1 cellular context compared by ENCODE assay signal in genomic region chr12:2336409-2336829, GRCh38.
TF ChIP-seq lines count a peak whose summit lies in the region.

No MANE protein-coding gene starts in this region.

TF ChIP-seq in GM12878, 131 proteins besides CTCF, POLR2A, EP300 and RAD21 (continued from another document):
- TF ChIP-seq SKIL (IDR thresholded peaks at IDR 0.05; ENCODE audit: low read depth, poor library complexity, severe bottlenecking) (peak; percentile 90), MTA3 (IDR thresholded peaks at IDR 0.05; ENCODE audit: borderline replicate concordance, low read length) (peak; percentile 75; the same call in 1 of the 2 replicates), USF1 (IDR thresholded peaks at IDR 0.05; ENCODE audit: borderline replicate concordance, extremely low read length, insufficient read depth, low read depth, low read length) (no peak), ATF7 (IDR thresholded peaks at IDR 0.05; ENCODE audit: low read depth) (0 out of 2 replicates have a peak, but pooled peaks have one; percentile 26), MEF2A (IDR thresholded peaks at IDR 0.05; ENCODE audit: insufficient read depth, low read depth, low read length) (peak; percentile 97), WRNIP1 (IDR thresholded peaks at IDR 0.05; ENCODE audit: borderline replicate concordance, low read depth, low read length) (no peak), ZNF274 (IDR thresholded peaks at IDR 0.05; ENCODE audit: insufficient read depth, insufficient read length) (no peak), ASH2L (IDR thresholded peaks at IDR 0.05; ENCODE audit: borderline replicate concordance, low read depth) (no peak), CBX3 (IDR thresholded peaks at IDR 0.05; ENCODE audit: borderline replicate concordance, low read depth) (no peak), E2F8 (IDR thresholded peaks at IDR 0.05; ENCODE audit: low read depth, partially characterized antibody) (no peak), EED (IDR thresholded peaks at IDR 0.05; ENCODE audit: low read depth) (peak; percentile 77), NFIC (IDR thresholded peaks at IDR 0.05; ENCODE audit: low read depth, low read length) (peak; percentile 90), SRF (IDR thresholded peaks at IDR 0.05; ENCODE audit: low read depth in 2 of 2, low read length in 2 of 2) (peak in 1 of 2 experiments; percentile 42; a peak in 1 of 4 replicates), TBL1XR1 (IDR thresholded peaks at IDR 0.05; ENCODE audit: low read depth, low read length) (peak; percentile 91), PKNOX1 (IDR thresholded peaks at IDR 0.05) (no peak), ETV6 (conservative IDR thresholded peaks at IDR 0.05 in 1 of 2, IDR thresholded peaks at IDR 0.05 in 1 of 2; ENCODE audit: borderline replicate concordance in 1 of 2, low read depth in 1 of 2) (peak in 1 of 2 experiments; percentile 29; a peak in 1 of 4 replicates), KAT2A (conservative IDR thresholded peaks at IDR 0.05; ENCODE audit: control insufficient read depth, low read depth, low read length) (no peak), HDAC2 (IDR thresholded peaks at IDR 0.05) (no peak), PML (IDR thresholded peaks at IDR 0.05; ENCODE audit: low read length) (0 out of 2 replicates have a peak, but pooled peaks have one; percentile 33)
